Comparison of ENCODE assay signal across 11 cellular contexts in the genomic region with DNA sequence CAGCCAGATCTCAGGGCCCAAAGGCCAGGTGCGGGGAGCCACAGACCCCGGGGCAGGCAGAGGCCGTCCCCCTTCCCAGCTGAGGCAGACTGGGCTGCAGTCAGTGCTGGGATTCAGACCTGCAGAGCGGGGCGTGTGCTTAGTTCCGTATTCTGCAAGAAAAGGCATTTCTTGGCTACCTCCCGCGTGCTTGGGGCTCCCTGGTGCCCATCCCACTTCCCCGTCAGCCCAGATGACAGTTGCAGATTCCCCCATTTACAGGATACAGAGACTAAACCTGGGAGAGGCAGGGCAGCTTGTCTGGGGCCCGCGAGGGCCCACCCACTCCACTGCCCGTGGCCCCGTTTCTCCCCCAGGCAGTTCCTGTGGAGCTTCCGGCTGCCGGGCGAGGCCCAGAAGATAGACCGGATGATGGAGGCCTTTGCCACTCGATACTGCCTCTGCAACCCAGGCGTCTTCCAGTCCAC. TPM values are rescaled to one million over a fixed set of nuclear protein-coding genes. Genes with fewer than 3 reads are reported as not detected.
A peak's percentile ranks its signal among the peaks of the same experiment; 100 is the strongest.
DNase-seq lines count a peak whose midpoint lies in the region; ATAC-seq and TF ChIP-seq lines count a peak whose summit lies in the region.
"Had no signal": no experiment of that assay in that cellular context is flagged by ENCODE, and none has a peak within 500 bp of the region (broad histone marks: within the 10 kb centered on the region; RNA-seq: fewer than 3 reads in every experiment).

No MANE protein-coding gene starts in this region.

- no peaks in the 10 kb centered on the region for H3K27me3 Mint-ChIP-seq in natural killer cell treated with Interleukin-12 subunit alpha and Interleukin-12 subunit beta and Interleukin-15 and Interleukin-18, amount 100 ng/mL, for 72 hours

- H3K9me3 Mint-ChIP-seq in natural killer cell treated with Interleukin-12 subunit alpha and Interleukin-12 subunit beta and Interleukin-15 and Interleukin-18, amount 100 ng/mL, for 72 hours, result no peaks in the 10 kb centered on the region
- H3K9me3 Mint-ChIP-seq: nephron had no signal

- TF ChIP-seq CTCF in foreskin fibroblast (IDR thresholded peaks at IDR 0.05; ENCODE audit: low read depth, low read length), result no peak
- TF ChIP-seq CTCF in esophagus muscularis mucosa (IDR thresholded peaks at IDR 0.05), result no peak

- H3K4me3 ChIP-seq in foreskin fibroblast (ENCODE audit: low read depth in 1 of 2, low read length in 2 of 2), result no peak overlapping the region
- no peak overlapping the region for H3K4me3 ChIP-seq in esophagus muscularis mucosa
- H3K4me3 ChIP-seq: SJSA1 had no signal

- DNase-seq in CMK (ENCODE audit: low read depth), result peak; percentile 89
- DNase-seq in OCI-M1 (lab: John Stamatoyannopoulos, UW), result peak; percentile 23
- peak; percentile 83 for DNase-seq in activated effector memory CD4-positive, alpha-beta T cell treated with anti-CD3 and anti-CD28 coated beads, Interleukin-2, amount 50 U/mL, for 16 hours
- no peak for DNase-seq in natural killer cell treated with Interleukin-12 subunit alpha and Interleukin-12 subunit beta and Interleukin-15 and Interleukin-18, amount 100 ng/mL, for 72 hours (ENCODE audit: low spot score)
- no peak for DNase-seq in hippocampal formation (lab: John Stamatoyannopoulos, UW)
- no peak for DNase-seq in foreskin fibroblast
- DNase-seq in esophagus muscularis mucosa (ENCODE audit: extremely low spot score), result no peak
- DNase-seq: NCI-H1092 treated with DMSO at 0.1 percent for 48 hours had no signal

- peak overlapping the region; percentile 89 to 100 for H3K27ac Mint-ChIP-seq in natural killer cell treated with Interleukin-12 subunit alpha and Interleukin-12 subunit beta and Interleukin-15 and Interleukin-18, amount 100 ng/mL, for 72 hours

- peaks cover 59 to 61% of the 10 kb centered on the region in 2 donors for H3K4me1 Mint-ChIP-seq in natural killer cell treated with Interleukin-12 subunit alpha and Interleukin-12 subunit beta and Interleukin-15 and Interleukin-18, amount 100 ng/mL, for 72 hours (ENCODE audit: low read depth in 2 of 2)

- TF ChIP-seq POLR2A in esophagus muscularis mucosa (IDR thresholded peaks at IDR 0.05; ENCODE audit: low read depth), result no peak

- peak; percentile 58 to 66 for ATAC-seq in natural killer cell treated with Interleukin-12 subunit alpha and Interleukin-12 subunit beta and Interleukin-15 and Interleukin-18, amount 100 ng/mL, for 72 hours
- ATAC-seq in GM19455 (IDR thresholded peaks at IDR 0.05; ENCODE audit: unreplicated experiment), result no peak

- peak overlapping the region; percentile 78 for H3K4me3 Mint-ChIP-seq in natural killer cell treated with Interleukin-12 subunit alpha and Interleukin-12 subunit beta and Interleukin-15 and Interleukin-18, amount 100 ng/mL, for 72 hours
- H3K4me3 Mint-ChIP-seq: nephron had no signal

- H3K4me1 ChIP-seq in esophagus muscularis mucosa, result no peaks in the 10 kb centered on the region

- intact Hi-C loops in esophagus muscularis mucosa (cut with DNase I), result no loop called here

- H3K36me3 ChIP-seq in esophagus muscularis mucosa, result no peaks in the 10 kb centered on the region
- H3K36me3 ChIP-seq: SJSA1 had no signal

- H3K36me3 Mint-ChIP-seq in natural killer cell treated with Interleukin-12 subunit alpha and Interleukin-12 subunit beta and Interleukin-15 and Interleukin-18, amount 100 ng/mL, for 72 hours, result peaks cover 7% of the 10 kb centered on the region

- WGBS in esophagus muscularis mucosa, result 100% methylated on average over 1 of the region's 19 CpGs

- no peaks in the 10 kb centered on the region for H3K9me3 ChIP-seq in esophagus muscularis mucosa
- H3K9me3 ChIP-seq: SJSA1 had no signal

- no peak overlapping the region for H3K27ac ChIP-seq in esophagus muscularis mucosa (replicated peaks in 1 of 4)
- H3K27ac ChIP-seq: SJSA1 had no signal

- H3K27me3 ChIP-seq in esophagus muscularis mucosa, result peaks cover 0 to 36% (median 0%) of the 10 kb centered on the region in 4 donors
- H3K27me3 ChIP-seq: SJSA1 had no signal

- no peak for TF ChIP-seq EP300 in esophagus muscularis mucosa (IDR thresholded peaks at IDR 0.05)

RNA-seq across cellular contexts. Expression of a gene that starts 18.3 kb away (rescaled TPM):
- 10 to 100 TPM; 36.0 to 41.1 TPM for total RNA-seq in natural killer cell treated with Interleukin-12 subunit alpha and Interleukin-12 subunit beta and Interleukin-15 and Interleukin-18, amount 100 ng/mL, for 72 hours
- 10 to 100 TPM in 2 of 4 donors, 1 to 10 TPM in 2; 5.1 to 27.3 (median 9.4) TPM for total RNA-seq in esophagus muscularis mucosa

RNA-seq across cellular contexts. Expression of a gene that starts 56.5 kb away (rescaled TPM):
- total RNA-seq in natural killer cell treated with Interleukin-12 subunit alpha and Interleukin-12 subunit beta and Interleukin-15 and Interleukin-18, amount 100 ng/mL, for 72 hours, result 1,000 to 10,000 TPM in 1 of 2 donors, 100 to 1,000 TPM in 1; 666 to 1,078 TPM
- total RNA-seq in esophagus muscularis mucosa, result 10 to 100 TPM in 1 of 4 donors, 1 to 10 TPM in 3; 4.1 to 21.9 (median 7.2) TPM

Comparison
In these comparisons a context has a peak if more than half of its experiments do, and no peak if none do; other contexts are left out.
1. DNase-seq: peak in CMK (single experiment), OCI-M1 (single experiment) and activated effector memory CD4-positive, alpha-beta T cell treated with anti-CD3 and anti-CD28 coated beads, Interleukin-2, amount 50 U/mL, for 16 hours (single experiment); none in natural killer cell treated with Interleukin-12 subunit alpha and Interleukin-12 subunit beta and Interleukin-15 and Interleukin-18, amount 100 ng/mL, for 72 hours (single experiment), hippocampal formation (0 of 2), foreskin fibroblast (0 of 2) and esophagus muscularis mucosa (single experiment).
2. RNA of a gene that starts 56.5 kb away (total RNA-seq): 666 to 1,078 TPM in natural killer cell treated with Interleukin-12 subunit alpha and Interleukin-12 subunit beta and Interleukin-15 and Interleukin-18, amount 100 ng/mL, for 72 hours; 4.1 to 21.9 TPM in esophagus muscularis mucosa; every median in the first group is over 10 times any median in the second.